ENCODE assay signal across 20 cellular contexts in genomic region chr21:44052830-44053226, GRCh38. TPM values are rescaled to one million over a fixed set of nuclear protein-coding genes. Genes with fewer than 3 reads are reported as not detected.
DNase-seq lines count a peak whose midpoint lies in the region; ATAC-seq and TF ChIP-seq lines count a peak whose summit lies in the region.
"Had no signal": no experiment of that assay in that cellular context is flagged by ENCODE, and none has a peak within 500 bp of the region (broad histone marks: within the 10 kb centered on the region; RNA-seq: fewer than 3 reads in every experiment).

No MANE protein-coding gene starts in this region.

- H3K36me3 Mint-ChIP-seq in CD8-positive, alpha-beta T cell, result peaks cover 74% of the 10 kb centered on the region
- H3K36me3 Mint-ChIP-seq in osteocyte (ENCODE audit: unreplicated experiment), result peaks cover 34% of the 10 kb centered on the region

- POLR2A ChIA-PET in CD8-positive, alpha-beta T cell (lab: Charles Lee), result no interaction called here

- CTCF ChIA-PET in CD8-positive, alpha-beta T cell (lab: Charles Lee), result no interaction called here

- H3K27me3 ChIP-seq in CD8-positive, alpha-beta T cell (ENCODE audit: insufficient read depth, low read length), result no peaks in the 10 kb centered on the region
- H3K27me3 ChIP-seq in dorsolateral prefrontal cortex, result no peaks in the 10 kb centered on the region
- H3K27me3 ChIP-seq: adrenal gland, colonic mucosa had no signal

- H3K27me3 Mint-ChIP-seq in CD8-positive, alpha-beta T cell (ENCODE audit: low read depth), result no peaks in the 10 kb centered on the region
- H3K27me3 Mint-ChIP-seq in osteocyte (ENCODE audit: unreplicated experiment), result no peaks in the 10 kb centered on the region
- H3K27me3 Mint-ChIP-seq: activated B cell treated with CpG ODN at 0.5 μM for 24 hours, B cell, naive B cell had no signal

- H3K4me1 Mint-ChIP-seq in CD8-positive, alpha-beta T cell (ENCODE audit: low read depth), result peaks cover 21% of the 10 kb centered on the region
- peaks cover 70% of the 10 kb centered on the region for H3K4me1 Mint-ChIP-seq in osteocyte (ENCODE audit: unreplicated experiment)

- no peak for ATAC-seq in CD8-positive, alpha-beta T cell
- no peak for ATAC-seq in HG02885 (IDR thresholded peaks at IDR 0.05; ENCODE audit: poor library complexity, unreplicated experiment)
- ATAC-seq: Panc1, sciatic nerve had no signal

- H3K4me3 Mint-ChIP-seq in CD8-positive, alpha-beta T cell, result no peak overlapping the region
- H3K4me3 Mint-ChIP-seq in osteocyte (ENCODE audit: unreplicated experiment), result peak overlapping the region; percentile 18
- H3K4me3 Mint-ChIP-seq: activated B cell treated with CpG ODN at 0.5 μM for 24 hours, B cell, naive B cell had no signal

- no peaks in the 10 kb centered on the region for H3K9me3 Mint-ChIP-seq in CD8-positive, alpha-beta T cell
- no peaks in the 10 kb centered on the region for H3K9me3 Mint-ChIP-seq in osteocyte (ENCODE audit: unreplicated experiment)
- H3K9me3 Mint-ChIP-seq: activated B cell treated with CpG ODN at 0.5 μM for 24 hours, naive B cell had no signal

- H3K27ac Mint-ChIP-seq in CD8-positive, alpha-beta T cell, result peak overlapping the region; percentile 64
- peak overlapping the region; percentile 91 for H3K27ac Mint-ChIP-seq in osteocyte (ENCODE audit: unreplicated experiment)
- H3K27ac Mint-ChIP-seq: activated B cell treated with CpG ODN at 0.5 μM for 24 hours, B cell had no signal

- intact Hi-C loops in CD8-positive, alpha-beta T cell (cut with DNase I, micrococcal nuclease), result no loop called here
- intact Hi-C loops in dorsolateral prefrontal cortex (cut with DNase I), result loop anchor here in 1 of 2 donors (2.0 to 10.0 kb wide), 2 partner anchors 30 to 252 kb away; partner anchors contain the start of gene PFKL

- no peak for TF ChIP-seq CTCF in CD8-positive, alpha-beta T cell (IDR thresholded peaks at IDR 0.05)
- TF ChIP-seq CTCF in dorsolateral prefrontal cortex (IDR thresholded peaks at IDR 0.05 in 54 of 56, conservative IDR thresholded peaks at IDR 0.05 in 2 of 56; ENCODE audit: low read depth in 1 of 56, partially characterized antibody in 56 of 56) (no peak), osteocyte (IDR thresholded peaks at IDR 0.05) (no peak)

- no peak overlapping the region for H3K27ac ChIP-seq in CD8-positive, alpha-beta T cell (ENCODE audit: low read depth, low read length)
- peak overlapping the region; percentile 53 to 99 (median 95) for H3K27ac ChIP-seq in dorsolateral prefrontal cortex
- H3K27ac ChIP-seq: colonic mucosa, GM23248 had no signal

- H3K4me1 ChIP-seq in CD8-positive, alpha-beta T cell (ENCODE audit: insufficient read depth, low read length), result no peaks in the 10 kb centered on the region

- H3K9me3 ChIP-seq in CD8-positive, alpha-beta T cell (ENCODE audit: low read length), result no peaks in the 10 kb centered on the region
- H3K9me3 ChIP-seq: adrenal gland, colonic mucosa had no signal

- H3K4me3 ChIP-seq in CD8-positive, alpha-beta T cell (ENCODE audit: low read depth, low read length), result no peak overlapping the region
- H3K4me3 ChIP-seq in dorsolateral prefrontal cortex, result peak overlapping the region in 9 of 59 donors; percentile 1 to 27 (median 16)
- H3K4me3 ChIP-seq: adrenal gland, colonic mucosa, GM23248 had no signal

- H3K36me3 ChIP-seq in CD8-positive, alpha-beta T cell (ENCODE audit: insufficient read depth, low read length), result peaks cover 30% of the 10 kb centered on the region

- DNase-seq in Ammon's horn (ENCODE audit: low spot score) (peak; percentile 40), dorsolateral prefrontal cortex (no peak), osteocyte (ENCODE audit: extremely low spot score, unreplicated experiment) (no peak), NCI-H2171 treated with DMSO at 0.1 percent for 48 hours (lab: John Stamatoyannopoulos, UW) (no peak), T1000 (lab: John Stamatoyannopoulos, UW) (no peak), RKO (ENCODE audit: low spot score) (no peak)
- DNase-seq in CD8-positive, alpha-beta T cell, result no peak
- DNase-seq: activated B cell treated with CpG ODN at 0.5 μM for 24 hours; colonic mucosa; GM23248; naive B cell; NCI-H1930; NCI-H526 treated with DMSO at 0.1 percent for 48 hours; stimulated activated CD4-positive, alpha-beta T cell treated with anti-CD3 and anti-CD28 coated beads, Interleukin-4, amount 100 ng/mL, for 1 hour; SW 1271 had no signal

RNA-seq across cellular contexts. Expression of gene TRAPPC10, which starts 40.7 kb away (rescaled TPM):
- total RNA-seq in CD8-positive, alpha-beta T cell, result 100 to 1,000 TPM; 128 to 130 TPM
- total RNA-seq in dorsolateral prefrontal cortex (100 to 1,000 TPM in 1 of 120 experiments, 10 to 100 TPM in 119; 49.1 to 103 (median 69.3) TPM), osteocyte (41.7 and 46.1 TPM in 2 replicates)

RNA-seq across cellular contexts. Expression of gene PWP2, which starts 54.4 kb away (rescaled TPM):
- total RNA-seq in CD8-positive, alpha-beta T cell, result 10 to 100 TPM; 15.7 to 22.9 TPM
- total RNA-seq in dorsolateral prefrontal cortex (10 to 100 TPM in 86 of 120 experiments, 1 to 10 TPM in 34; 1.7 to 49.2 (median 15.0) TPM), osteocyte (0.75 and 2.2 TPM in 2 replicates)
